19 cellular contexts compared by ENCODE assay signal in genomic region chr17:2721603-2722002, GRCh38. TPM values are rescaled to one million over a fixed set of nuclear protein-coding genes. Genes with fewer than 3 reads are reported as not detected.
"Had no signal": no experiment of that assay in that cellular context is flagged by ENCODE, and none has a peak within 500 bp of the region (broad histone marks: within the 10 kb centered on the region; RNA-seq: fewer than 3 reads in every experiment).

No MANE protein-coding gene starts in this region.

- DNase-seq: activated B cell treated with CpG ODN at 0.5 μM for 24 hours; activated gamma-delta T cell treated with Interleukin-2 at 50 U/mL for 16 hours; activated T-cell treated with anti-CD3 and anti-CD28 coated beads, Interleukin-2, amount 50 U/mL, for 1 hour; aorta; colonic mucosa; gastrocnemius medialis; head of caudate nucleus; kidney; left lung; midbrain; occipital lobe; stimulated activated CD4-positive, alpha-beta T cell treated with anti-CD3 and anti-CD28 coated beads, Interleukin-4, amount 100 ng/mL, for 1 hour; T-helper 9 cell; upper lobe of left lung had no signal

- H3K9me3 ChIP-seq: colonic mucosa, gastrocnemius medialis, left lung, thoracic aorta, upper lobe of left lung had no signal

- H3K9me3 Mint-ChIP-seq: activated B cell treated with CpG ODN at 0.5 μM for 24 hours; central memory CD8-positive, alpha-beta T cell; nephron had no signal

- H3K4me3 ChIP-seq: colonic mucosa, gastrocnemius medialis, left lung, thoracic aorta, upper lobe of left lung had no signal

- H3K4me3 Mint-ChIP-seq: activated B cell treated with CpG ODN at 0.5 μM for 24 hours; central memory CD8-positive, alpha-beta T cell had no signal

- H3K4me1 Mint-ChIP-seq: nephron had no signal

- H3K27ac Mint-ChIP-seq: activated B cell treated with CpG ODN at 0.5 μM for 24 hours, nephron had no signal

- H3K36me3 ChIP-seq: colonic mucosa, gastrocnemius medialis, left lung, thoracic aorta, upper lobe of left lung had no signal

- FAIRE-seq: endometrium, kidney had no signal

- H3K27ac ChIP-seq: colonic mucosa, gastrocnemius medialis, left lung, thoracic aorta, upper lobe of left lung had no signal

- ATAC-seq: gastrocnemius medialis, left lung had no signal

- H3K4me1 ChIP-seq: colonic mucosa had no signal

RNA-seq across cellular contexts. Expression of gene CCDC92B, which starts 27.8 kb away (rescaled TPM):
- total RNA-seq: activated B cell treated with CpG ODN at 0.5 μM for 24 hours, gastrocnemius medialis, lung microvascular endothelial cell had no signal
- polyA plus RNA-seq: aorta had no signal
